ENCODE assay signal across 17 cellular contexts in the genomic region with DNA sequence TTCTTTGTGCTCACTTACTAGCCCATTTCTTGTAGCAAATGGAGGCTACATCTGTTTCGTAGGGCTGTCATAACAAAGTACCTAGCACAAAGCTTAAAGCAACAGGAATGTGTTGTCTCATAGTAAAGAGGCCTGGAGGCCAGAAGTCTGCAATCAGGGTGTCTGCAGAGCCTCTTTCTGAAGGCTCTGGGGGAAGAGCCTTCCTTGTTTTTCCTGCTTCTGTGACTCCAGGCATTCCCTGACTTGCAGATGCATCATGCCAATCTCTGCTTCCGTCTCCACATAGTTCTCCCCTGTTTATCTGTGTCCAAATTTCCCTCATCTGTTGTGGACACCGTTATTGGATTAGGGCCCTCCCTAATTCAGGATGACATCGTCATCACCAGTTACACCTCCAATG.
"Had no signal": no experiment of that assay in that cellular context is flagged by ENCODE, and none has a peak within 500 bp of the region (broad histone marks: within the 10 kb centered on the region; RNA-seq: fewer than 3 reads in every experiment).

No MANE protein-coding gene starts in this region.

- H3K36me3 ChIP-seq: colonic mucosa, gastrocnemius medialis, sigmoid colon, tibial artery had no signal

- H3K9me3 ChIP-seq: colonic mucosa, gastrocnemius medialis, psoas muscle, sigmoid colon, tibial artery had no signal

- H3K27ac ChIP-seq: colonic mucosa, gastrocnemius medialis, parathyroid adenoma, psoas muscle, skin epidermis, tibial artery had no signal

- H3K27me3 ChIP-seq: colonic mucosa, gastrocnemius medialis, sigmoid colon, tibial artery had no signal

- DNase-seq: caudate nucleus; colonic mucosa; dermis blood vessel endothelial cell; endodermal cell; gastrocnemius medialis; kidney; mammary epithelial cell; naive B cell; nephron progenitor cell; psoas muscle; sigmoid colon; stimulated activated CD4-positive, alpha-beta T cell treated with anti-CD3 and anti-CD28 coated beads, Interleukin-2, amount 100 ng/mL, for 24 hours; stimulated activated naive CD4-positive, alpha-beta T cell treated with Interleukin-2 at 50 U/mL for 16 hours; tibial artery had no signal

- H3K79me2 ChIP-seq: parathyroid adenoma had no signal

- H3K4me1 ChIP-seq: colonic mucosa, gastrocnemius medialis, parathyroid adenoma, psoas muscle, tibial artery had no signal

- ATAC-seq: esophagus mucosa, gastrocnemius medialis, psoas muscle had no signal

- H3K9ac ChIP-seq: parathyroid adenoma had no signal

- H3K4me3 ChIP-seq: colonic mucosa, gastrocnemius medialis, psoas muscle, sigmoid colon, skin epidermis, tibial artery had no signal
